ENCODE assay signal across 8 cellular contexts in genomic region chr14:51219473-51220448, GRCh38. TPM values are rescaled to one million over a fixed set of nuclear protein-coding genes. Genes with fewer than 3 reads are reported as not detected.
DNase-seq lines count a peak whose midpoint lies in the region; ATAC-seq and TF ChIP-seq lines count a peak whose summit lies in the region.

No MANE protein-coding gene starts in this region.

- H3K36me3 ChIP-seq in brain microvascular endothelial cell (replicated peaks), result no peaks in the 10 kb centered on the region

- ATAC-seq in HG03097 (IDR thresholded peaks at IDR 0.05; ENCODE audit: low FRiP score, unreplicated experiment), result no peak
- ATAC-seq in GM19324 (IDR thresholded peaks at IDR 0.05; ENCODE audit: low FRiP score, unreplicated experiment), result no peak

- no peak for DNase-seq in GM10266 (ENCODE audit: extremely low spot score)
- peak; percentile 60 for DNase-seq in NCI-H2029 (lab: John Stamatoyannopoulos, UW)
- DNase-seq in brain microvascular endothelial cell, result peak; percentile 29
- DNase-seq in middle frontal gyrus (ENCODE audit: extremely low spot score, low spot score), result peak; percentile 47
- DNase-seq in lower leg skin (ENCODE audit: low spot score in 2 of 2), result no peak
- no peak for DNase-seq in activated CD4-positive, alpha-beta T cell treated with anti-CD3 and anti-CD28 coated beads for 1 hour

- 63 to 66% methylated on average over 7 of the region's 7 CpGs for WGBS in lower leg skin, 2 donors

- TF ChIP-seq CTCF in GM10266 (IDR thresholded peaks at IDR 0.05; ENCODE audit: control insufficient read depth, insufficient read depth, low read depth, missing control alignments) (peak; percentile 49), brain microvascular endothelial cell (IDR thresholded peaks at IDR 0.05; ENCODE audit: low read depth, low read length, missing control alignments) (peak; percentile 55), lower leg skin (IDR thresholded peaks at IDR 0.05) (no peak)

- H3K27ac ChIP-seq in brain microvascular endothelial cell, result no peak overlapping the region

- intact Hi-C loops in lower leg skin (cut with DNase I; ENCODE audit: low total_unique reads), result no loop called here

- in situ Hi-C loops in brain microvascular endothelial cell (cut with HindIII; ENCODE audit: low pct_ligation_motif_present, low sequenced_read_pairs), result no loop called here

- no peaks in the 10 kb centered on the region for H3K27me3 ChIP-seq in brain microvascular endothelial cell (replicated peaks)

- no peak overlapping the region for H3K4me3 ChIP-seq in brain microvascular endothelial cell (ENCODE audit: low read depth, low read length)
- no peak overlapping the region for H3K4me3 ChIP-seq in lower leg skin (ENCODE audit: low read depth, poor library complexity, severe bottlenecking)

- no peak for TF ChIP-seq POLR2A in lower leg skin (IDR thresholded peaks at IDR 0.05)

RNA-seq across cellular contexts. Expression of gene TMX1, which starts 20.3 kb away (rescaled TPM):
- total RNA-seq in lower leg skin, result 10 to 100 TPM; 11.4 to 25.8 (median 17.7) TPM

Comparison
In these comparisons a context has a peak if more than half of its experiments do, and no peak if none do; other contexts are left out.
1. DNase-seq: peak in NCI-H2029 (single experiment), brain microvascular endothelial cell (single experiment) and middle frontal gyrus (single experiment); none in GM10266 (single experiment), lower leg skin (0 of 2) and activated CD4-positive, alpha-beta T cell treated with anti-CD3 and anti-CD28 coated beads for 1 hour (single experiment).
2. CTCF ChIP-seq: peak in GM10266 (single experiment) and brain microvascular endothelial cell (single experiment); none in lower leg skin (0 of 3).